ENCODE assay signal across 8 cellular contexts in the genomic region with DNA sequence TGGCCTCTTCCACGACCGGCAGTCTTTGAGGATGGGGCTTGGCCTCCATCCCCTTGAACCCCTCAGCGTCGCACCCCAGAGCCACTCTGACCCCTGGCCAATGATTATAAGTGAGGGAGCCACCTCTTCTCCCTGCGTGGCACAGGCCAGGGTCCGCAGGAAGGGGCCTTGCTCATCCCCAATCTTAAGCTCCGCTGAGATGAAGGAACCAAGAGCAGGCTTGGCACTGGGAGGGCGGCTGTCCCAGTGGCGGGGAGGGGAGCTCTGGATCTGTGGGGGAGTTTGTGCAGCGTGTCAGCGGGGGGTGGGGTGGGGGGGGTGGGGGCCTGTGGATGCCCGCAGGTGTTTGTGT. TPM values are rescaled to one million over a fixed set of nuclear protein-coding genes. Genes with fewer than 3 reads are reported as not detected.
A peak's percentile ranks its signal among the peaks of the same experiment; 100 is the strongest.
DNase-seq lines count a peak whose midpoint lies in the region; ATAC-seq, FAIRE-seq and TF ChIP-seq lines count a peak whose summit lies in the region.

No MANE protein-coding gene starts in this region.

- H3K36me3 ChIP-seq in lower lobe of right lung = no peaks in the 10 kb centered on the region
- H3K36me3 ChIP-seq in transverse colon = no peaks in the 10 kb centered on the region

- H3K9me3 Mint-ChIP-seq in activated T-cell treated with anti-CD3 and anti-CD28 coated beads, Interleukin-2, amount 50 U/mL, for 24 hours = no peaks in the 10 kb centered on the region
- H3K9me3 Mint-ChIP-seq in brain = peaks cover 0 to 3% (median 0%) of the 10 kb centered on the region in 5 experiments

- H3K27me3 ChIP-seq in lower lobe of right lung (ENCODE audit: low read depth) = peaks cover 8% of the 10 kb centered on the region
- H3K27me3 ChIP-seq in transverse colon = no peaks in the 10 kb centered on the region

- TF ChIP-seq CTCF in brain (conservative IDR thresholded peaks at IDR 0.05) (no peak), lower lobe of right lung (IDR thresholded peaks at IDR 0.05) (no peak), transverse colon (IDR thresholded peaks at IDR 0.05) (no peak)

- peak overlapping the region; percentile 77 for H3K4me3 Mint-ChIP-seq in activated T-cell treated with anti-CD3 and anti-CD28 coated beads, Interleukin-2, amount 50 U/mL, for 24 hours
- H3K4me3 Mint-ChIP-seq in brain = peak overlapping the region; percentile 65 to 83 (median 78)

- H3K27ac ChIP-seq in lower lobe of right lung = no peak overlapping the region
- H3K27ac ChIP-seq in transverse colon = peak overlapping the region in 1 of 4 donors; percentile 50

- TF ChIP-seq POLR2A in transverse colon (IDR thresholded peaks at IDR 0.05) (no peak), GM12891 (IDR thresholded peaks at IDR 0.05; ENCODE audit: low read depth, low read length) (no peak)

- 19% methylated on average over 10 of the region's 12 CpGs; no CpG with 5 or more reads in 1 of the 2 donors for WGBS in transverse colon (ENCODE audit: low coverage in 1 of 2), 2 donors

- H3K9me3 ChIP-seq in lower lobe of right lung (no peaks in the 10 kb centered on the region), transverse colon (no peaks in the 10 kb centered on the region)

- in situ Hi-C loops in transverse colon (cut with MboI; ENCODE audit: low pct_ligation_motif_present in 1 of 4, low pct_unique_long_range_greater_than_20kb in 1 of 4, low sequenced_read_pairs in 3 of 4) = loop anchor here (5.0 to 25.0 kb wide), 4 partner anchors 277 to 465 kb away; no protein-coding TSS in a partner anchor

- peak overlapping the region; percentile 59 for H3K4me3 ChIP-seq in lower lobe of right lung
- peak overlapping the region in 3 of 4 donors; percentile 40 to 58 (median 46) for H3K4me3 ChIP-seq in transverse colon

- no peak for TF ChIP-seq EP300 in transverse colon (IDR thresholded peaks at IDR 0.05; ENCODE audit: low read depth)

- peak overlapping the region; percentile 24 for H3K27ac Mint-ChIP-seq in activated T-cell treated with anti-CD3 and anti-CD28 coated beads, Interleukin-2, amount 50 U/mL, for 24 hours
- peak overlapping the region in 1 of 5 experiments; percentile 54 for H3K27ac Mint-ChIP-seq in brain

- ATAC-seq in lower lobe of right lung (no peak), HG02763 (IDR thresholded peaks at IDR 0.05; ENCODE audit: unreplicated experiment) (no peak)

- H3K4me1 ChIP-seq in lower lobe of right lung (peaks cover 23% of the 10 kb centered on the region), transverse colon (peaks cover 3 to 14% (median 11%) of the 10 kb centered on the region in 4 donors)

- intact Hi-C loops in lower lobe of right lung (cut with DNase I) = no loop called here
- intact Hi-C loops in transverse colon (cut with DNase I; ENCODE audit: low total_unique reads) = no loop called here

- peaks cover 11% of the 10 kb centered on the region for H3K4me1 Mint-ChIP-seq in activated T-cell treated with anti-CD3 and anti-CD28 coated beads, Interleukin-2, amount 50 U/mL, for 24 hours (ENCODE audit: low read depth)
- H3K4me1 Mint-ChIP-seq in brain = peaks cover 27% of the 10 kb centered on the region

- DNase-seq in activated T-cell treated with anti-CD3 and anti-CD28 coated beads, Interleukin-2, amount 50 U/mL, for 24 hours = no peak
- DNase-seq in activated T-cell treated with anti-CD3 and anti-CD28 coated beads for 4 hours = no peak
- DNase-seq in lower lobe of right lung = no peak
- no peak for DNase-seq in transverse colon
- no peak for DNase-seq in GM12891 (ENCODE audit: insufficient read length, low spot score)
- DNase-seq in UCSD-AML1 (lab: John Stamatoyannopoulos, UW; ENCODE audit: unreplicated experiment) = no peak

- no peaks in the 10 kb centered on the region for H3K36me3 Mint-ChIP-seq in activated T-cell treated with anti-CD3 and anti-CD28 coated beads, Interleukin-2, amount 50 U/mL, for 24 hours (ENCODE audit: low read depth)
- no peaks in the 10 kb centered on the region for H3K36me3 Mint-ChIP-seq in brain

- FAIRE-seq in GM12891 (lab: Jason Lieb, UNC) = no peak

- H3K27me3 Mint-ChIP-seq in activated T-cell treated with anti-CD3 and anti-CD28 coated beads, Interleukin-2, amount 50 U/mL, for 24 hours = peaks cover 48% of the 10 kb centered on the region
- H3K27me3 Mint-ChIP-seq in brain = peaks cover 26% of the 10 kb centered on the region

TF ChIP-seq in GM12891, 5 proteins besides CTCF, POLR2A, EP300 and RAD21:
- TF ChIP-seq POU2F2 (IDR thresholded peaks at IDR 0.05; ENCODE audit: low read depth, low read length) = no peak
- TF ChIP-seq POLR2AphosphoS5 (IDR thresholded peaks at IDR 0.05; ENCODE audit: low read depth, low read length) = no peak
- TF ChIP-seq SPI1 (IDR thresholded peaks at IDR 0.05; ENCODE audit: low read depth, low read length) = no peak
TF ChIP-seq in GM12891: peak in this region for 0.

RNA-seq across cellular contexts. Expression of a gene that starts 13.8 kb away (rescaled TPM):
- 19.4 TPM for polyA plus RNA-seq in brain (ENCODE audit: insufficient read depth, low read depth, low replicate concordance)
- total RNA-seq in lower lobe of right lung = 87.1 TPM
- total RNA-seq in transverse colon = 10 to 100 TPM; 31.7 to 87.2 (median 53.4) TPM
- polyA plus RNA-seq in GM12891 (2012; ENCODE audit: low read depth, missing spikeins) = 29.2 TPM
